In genomic region chr3:37988931-37989525, GRCh38 we compare ENCODE assay signal across 30 cellular contexts. TPM values are rescaled to one million over a fixed set of nuclear protein-coding genes. Genes with fewer than 3 reads are reported as not detected.
DNase-seq lines count a peak whose midpoint lies in the region; ATAC-seq and TF ChIP-seq lines count a peak whose summit lies in the region.
"Had no signal": no experiment of that assay in that cellular context is flagged by ENCODE, and none has a peak within 500 bp of the region (broad histone marks: within the 10 kb centered on the region; RNA-seq: fewer than 3 reads in every experiment).

No MANE protein-coding gene starts in this region.

- no peak overlapping the region for H3K27ac ChIP-seq in GM23338 (ENCODE audit: low read depth)
- H3K27ac ChIP-seq in duodenal mucosa (ENCODE audit: low read depth, low read length) = no peak overlapping the region
- H3K27ac ChIP-seq: gastroesophageal sphincter, GM23248, ovary, SK-N-MC had no signal

- H3K4me1 ChIP-seq in GM23338 (ENCODE audit: insufficient read depth) (peaks cover 6% of the 10 kb centered on the region; the same call in 1 of the 2 replicates), duodenal mucosa (ENCODE audit: control insufficient read depth in 1 of 2, insufficient read depth in 2 of 2, low read length in 2 of 2) (peaks cover 54 to 59% of the 10 kb centered on the region in 2 donors)

- H3K36me3 ChIP-seq in GM23338 (ENCODE audit: insufficient read depth) (no peaks in the 10 kb centered on the region), duodenal mucosa (ENCODE audit: control insufficient read depth in 1 of 2, insufficient read depth in 2 of 2, low read length in 2 of 2) (peaks cover 0 to 4% of the 10 kb centered on the region in 2 donors)
- H3K36me3 ChIP-seq: left lung, ovary had no signal

- H3K27me3 Mint-ChIP-seq in GM23338 (ENCODE audit: insufficient read depth, low read depth, poor library complexity) (peaks cover 24% of the 10 kb centered on the region), nephron (ENCODE audit: low read depth) (peaks cover 17% of the 10 kb centered on the region)
- no peaks in the 10 kb centered on the region for H3K27me3 Mint-ChIP-seq in stimulated activated naive B cell treated with anti-CD40 and anti-IgM and Interleukin-4, amounts not matched to agents 10 μg/mL and 1 μg/mL and 100 μg/mL, for 72 hours
- H3K27me3 Mint-ChIP-seq: activated CD4-positive, alpha-beta T cell treated with anti-CD3 and anti-CD28 coated beads for 36 hours; activated naive CD8-positive, alpha-beta T cell treated with anti-CD3 and anti-CD28 coated beads, Interleukin-2, amount 50 U/mL, for 24 hours; naive thymus-derived CD4-positive, alpha-beta T cell had no signal

- H3K36me3 Mint-ChIP-seq in GM23338 (ENCODE audit: low read depth) (no peaks in the 10 kb centered on the region), nephron (ENCODE audit: low read depth) (peaks cover 8% of the 10 kb centered on the region)
- no peaks in the 10 kb centered on the region for H3K36me3 Mint-ChIP-seq in stimulated activated naive B cell treated with anti-CD40 and anti-IgM and Interleukin-4, amounts not matched to agents 10 μg/mL and 1 μg/mL and 100 μg/mL, for 72 hours
- H3K36me3 Mint-ChIP-seq: IgD-negative memory B cell; immature natural killer cell; naive thymus-derived CD4-positive, alpha-beta T cell had no signal

- H3K9me3 ChIP-seq in duodenal mucosa (ENCODE audit: control insufficient read depth in 1 of 2, low read length in 2 of 2) = no peaks in the 10 kb centered on the region
- H3K9me3 ChIP-seq: gastroesophageal sphincter, left lung, ovary had no signal

- H3K9me3 Mint-ChIP-seq in GM23338 = no peaks in the 10 kb centered on the region
- H3K9me3 Mint-ChIP-seq in nephron = no peaks in the 10 kb centered on the region
- H3K9me3 Mint-ChIP-seq in stimulated activated naive B cell treated with anti-CD40 and anti-IgM and Interleukin-4, amounts not matched to agents 10 μg/mL and 1 μg/mL and 100 μg/mL, for 72 hours = no peaks in the 10 kb centered on the region
- H3K9me3 Mint-ChIP-seq: activated naive CD8-positive, alpha-beta T cell treated with anti-CD3 and anti-CD28 coated beads, Interleukin-2, amount 50 U/mL, for 24 hours; HFFc6; IgD-negative memory B cell; immature natural killer cell; naive thymus-derived CD4-positive, alpha-beta T cell had no signal

- TF ChIP-seq CTCF in GM23338 (conservative IDR thresholded peaks at IDR 0.05; ENCODE audit: low read depth in 2 of 2) = no peak
- TF ChIP-seq CTCF in nephron (IDR thresholded peaks at IDR 0.05; ENCODE audit: unreplicated experiment in 3 of 3) = no peak

- H2AFZ ChIP-seq in GM23338 = 0 out of 2 replicates have a peak overlapping the region, but pooled peaks have one; percentile 5
- H2AFZ ChIP-seq: GM23248 had no signal

- H3K27ac Mint-ChIP-seq in GM23338 (no peak overlapping the region; the same call in 1 of the 2 replicates), nephron (peak overlapping the region; percentile 12 to 74 (median 21))
- peak overlapping the region; percentile 9 for H3K27ac Mint-ChIP-seq in stimulated activated naive B cell treated with anti-CD40 and anti-IgM and Interleukin-4, amounts not matched to agents 10 μg/mL and 1 μg/mL and 100 μg/mL, for 72 hours
- H3K27ac Mint-ChIP-seq: activated CD4-positive, alpha-beta T cell treated with anti-CD3 and anti-CD28 coated beads for 36 hours; activated naive CD8-positive, alpha-beta T cell treated with anti-CD3 and anti-CD28 coated beads, Interleukin-2, amount 50 U/mL, for 24 hours; HFFc6 had no signal

- H3K4me2 ChIP-seq in GM23338 = no peak overlapping the region

- H3K4me3 Mint-ChIP-seq in GM23338 (no peak overlapping the region), nephron (peak overlapping the region in 1 of 3 experiments; percentile 22)
- H3K4me3 Mint-ChIP-seq in stimulated activated naive B cell treated with anti-CD40 and anti-IgM and Interleukin-4, amounts not matched to agents 10 μg/mL and 1 μg/mL and 100 μg/mL, for 72 hours = no peak overlapping the region
- H3K4me3 Mint-ChIP-seq: activated CD4-positive, alpha-beta T cell treated with anti-CD3 and anti-CD28 coated beads for 36 hours; activated naive CD8-positive, alpha-beta T cell treated with anti-CD3 and anti-CD28 coated beads, Interleukin-2, amount 50 U/mL, for 24 hours; HFFc6; naive thymus-derived CD4-positive, alpha-beta T cell had no signal

- H3K9ac ChIP-seq in duodenal mucosa (ENCODE audit: low read depth in 1 of 2, low read length in 2 of 2) = peak overlapping the region; percentile 4 to 99
- H3K9ac ChIP-seq: GM23248 had no signal

- H3K4me1 Mint-ChIP-seq in GM23338 = peaks cover 6% of the 10 kb centered on the region
- H3K4me1 Mint-ChIP-seq in nephron = peaks cover 27% of the 10 kb centered on the region
- peaks cover 5 to 8% of the 10 kb centered on the region in 2 donors for H3K4me1 Mint-ChIP-seq in stimulated activated naive B cell treated with anti-CD40 and anti-IgM and Interleukin-4, amounts not matched to agents 10 μg/mL and 1 μg/mL and 100 μg/mL, for 72 hours

- H3F3A ChIP-seq in GM23338 (replicated peaks; ENCODE audit: low read depth) = peaks cover 4% of the 10 kb centered on the region; the same call in 1 of the 2 replicates

- no peaks in the 10 kb centered on the region for H4K20me1 ChIP-seq in GM23338 (replicated peaks; ENCODE audit: insufficient read depth)

- no peak for DNase-seq in GM23338 (ENCODE audit: low spot score)
- no peak for DNase-seq in stimulated activated naive B cell treated with anti-CD40 and anti-IgM and Interleukin-4, amounts not matched to agents 10 μg/mL and 1 μg/mL and 100 μg/mL, for 72 hours
- DNase-seq in NAMALWA (ENCODE audit: low spot score) = no peak
- DNase-seq in AML-193 (lab: John Stamatoyannopoulos, UW) = no peak
- DNase-seq: activated CD4-positive, alpha-beta T cell treated with anti-CD3 and anti-CD28 coated beads for 36 hours; activated naive CD8-positive, alpha-beta T cell treated with anti-CD3 and anti-CD28 coated beads, Interleukin-2, amount 50 U/mL, for 24 hours; activated T-cell treated with anti-CD3 and anti-CD28 coated beads for 4 hours; C1 segment of cervical spinal cord; central memory CD4-positive, alpha-beta T cell; EL; GM23248; HFFc6; hypothalamus; immature natural killer cell; mesendoderm; naive thymus-derived CD4-positive, alpha-beta T cell; NCI-H1105 treated with DMSO at 0.1 percent for 48 hours; NCI-H226; NCI-H82; stimulated activated CD4-positive, alpha-beta T cell treated with anti-CD3 and anti-CD28 coated beads, Interleukin-2, amount 100 ng/mL, for 48 hours had no signal

- H3K9me2 ChIP-seq in GM23338 (ENCODE audit: insufficient read depth) = no peaks in the 10 kb centered on the region

- ATAC-seq in GM23338 (no peak), HG02852 (IDR thresholded peaks at IDR 0.05; ENCODE audit: unreplicated experiment) (no peak)
- no peak for ATAC-seq in stimulated activated naive B cell treated with anti-CD40 and anti-IgM and Interleukin-4, amounts not matched to agents 10 μg/mL and 1 μg/mL and 100 μg/mL, for 72 hours (replicated peaks)
- no peak for ATAC-seq in activated CD4-positive, CD25-positive, alpha-beta regulatory T cell treated with anti-CD3 and anti-CD28 coated beads, Interleukin-2, amount 50 U/mL, for 24 hours
- ATAC-seq: activated CD4-positive, alpha-beta T cell treated with anti-CD3 and anti-CD28 coated beads for 36 hours; activated naive CD8-positive, alpha-beta T cell treated with anti-CD3 and anti-CD28 coated beads, Interleukin-2, amount 50 U/mL, for 24 hours; gastroesophageal sphincter; left lung; naive thymus-derived CD4-positive, alpha-beta T cell had no signal

- no peaks in the 10 kb centered on the region for H3K27me3 ChIP-seq in GM23338 (ENCODE audit: insufficient read depth)
- no peaks in the 10 kb centered on the region for H3K27me3 ChIP-seq in duodenal mucosa (ENCODE audit: control insufficient read depth in 1 of 2, insufficient read depth in 2 of 2, low read length in 2 of 2)
- H3K27me3 ChIP-seq: gastroesophageal sphincter, left lung, ovary had no signal

- H3K4me3 ChIP-seq in GM23338 = no peak overlapping the region
- peak overlapping the region in 1 of 2 donors; percentile 33 for H3K4me3 ChIP-seq in duodenal mucosa (ENCODE audit: low read depth in 1 of 2, low read length in 2 of 2)
- H3K4me3 ChIP-seq: gastroesophageal sphincter, GM23248, ovary, SK-N-MC had no signal

- H3K79me2 ChIP-seq in GM23338 (replicated peaks; ENCODE audit: insufficient read depth) = no peaks in the 10 kb centered on the region

TF ChIP-seq in GM23338, 12 proteins besides CTCF, POLR2A, EP300 and RAD21:
- TF ChIP-seq, protein P1, sequence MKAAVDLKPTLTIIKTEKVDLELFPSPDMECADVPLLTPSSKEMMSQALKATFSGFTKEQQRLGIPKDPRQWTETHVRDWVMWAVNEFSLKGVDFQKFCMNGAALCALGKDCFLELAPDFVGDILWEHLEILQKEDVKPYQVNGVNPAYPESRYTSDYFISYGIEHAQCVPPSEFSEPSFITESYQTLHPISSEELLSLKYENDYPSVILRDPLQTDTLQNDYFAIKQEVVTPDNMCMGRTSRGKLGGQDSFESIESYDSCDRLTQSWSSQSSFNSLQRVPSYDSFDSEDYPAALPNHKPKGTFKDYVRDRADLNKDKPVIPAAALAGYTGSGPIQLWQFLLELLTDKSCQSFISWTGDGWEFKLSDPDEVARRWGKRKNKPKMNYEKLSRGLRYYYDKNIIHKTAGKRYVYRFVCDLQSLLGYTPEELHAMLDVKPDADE (IDR thresholded peaks at IDR 0.05) = no peak
- TF ChIP-seq ZNF331 (CRISPR knock-in tag; IDR thresholded peaks at IDR 0.05; ENCODE audit: low read depth) = no peak
- no peak for TF ChIP-seq ZNF114 (CRISPR knock-in tag; IDR thresholded peaks at IDR 0.05)

RNA-seq across cellular contexts. Expression of gene VILL, which starts 1.6 kb away (rescaled TPM):
- total RNA-seq in GM23338 (2014; rRNA removed; shearing (Covaris generic)) = 4.2 and 9.8 TPM in 2 replicates
- polyA plus RNA-seq in GM23338 (2016; fragmentation: Nextera tagmentation; extraction: Ambion mirVana) = 2.7 and 3.4 TPM in 2 replicates

RNA-seq across cellular contexts. Expression of gene PLCD1, which starts 40.4 kb away (rescaled TPM):
- total RNA-seq in GM23338 (2014; rRNA removed; shearing (Covaris generic)) = 21.3 and 24.4 TPM in 2 replicates
- polyA plus RNA-seq in GM23338 (2016; fragmentation: Nextera tagmentation; extraction: Ambion mirVana) = 15.3 and 16.0 TPM in 2 replicates

RNA-seq across cellular contexts. Expression of gene DLEC1, which starts 50.0 kb away (rescaled TPM):
- 0.19 and 0.31 TPM in 2 replicates for total RNA-seq in GM23338 (2014; rRNA removed; shearing (Covaris generic))
- 0.66 and 0.71 TPM in 2 replicates for polyA plus RNA-seq in GM23338 (2016; fragmentation: Nextera tagmentation; extraction: Ambion mirVana)
- total RNA-seq: endothelial cell of umbilical vein, GM23248 had no signal
- polyA plus RNA-seq: endothelial cell of umbilical vein had no signal
